14 cellular contexts compared by ENCODE assay signal in genomic region chr12:6292606-6293005, GRCh38. TPM values are rescaled to one million over a fixed set of nuclear protein-coding genes. Genes with fewer than 3 reads are reported as not detected.
DNase-seq lines count a peak whose midpoint lies in the region; ATAC-seq and TF ChIP-seq lines count a peak whose summit lies in the region.
"Had no signal": no experiment of that assay in that cellular context is flagged by ENCODE, and none has a peak within 500 bp of the region (broad histone marks: within the 10 kb centered on the region; RNA-seq: fewer than 3 reads in every experiment).

No MANE protein-coding gene starts in this region.

- H3K36me3 Mint-ChIP-seq in HFFc6 (ENCODE audit: low read depth), result no peaks in the 10 kb centered on the region
- H3K36me3 Mint-ChIP-seq in activated naive CD4-positive, alpha-beta T cell treated with anti-CD3 and anti-CD28 coated beads, Interleukin-2, amount 50 U/mL, for 72 hours, result no peaks in the 10 kb centered on the region
- H3K36me3 Mint-ChIP-seq: activated CD4-positive, alpha-beta memory T cell treated with anti-CD3 and anti-CD28 coated beads for 36 hours; CD4-positive, alpha-beta memory T cell had no signal

- peaks cover 51% of the 10 kb centered on the region for H3K4me1 Mint-ChIP-seq in HFFc6 (ENCODE audit: low read depth)

- peaks cover 5 to 36% (median 17%) of the 10 kb centered on the region in 5 donors for H3K4me1 ChIP-seq in subcutaneous abdominal adipose tissue (ENCODE audit: control insufficient read depth in 5 of 5, insufficient read depth in 5 of 5, low read length in 5 of 5)
- H3K4me1 ChIP-seq: ascending aorta had no signal

- H3K36me3 ChIP-seq in subcutaneous abdominal adipose tissue (ENCODE audit: control insufficient read depth in 5 of 5, insufficient read depth in 5 of 5, low read length in 5 of 5), result no peaks in the 10 kb centered on the region
- H3K36me3 ChIP-seq: ascending aorta had no signal

- no peak overlapping the region for H3K9ac ChIP-seq in subcutaneous abdominal adipose tissue (ENCODE audit: low read length in 5 of 5)
- H3K9ac ChIP-seq: SK-N-SH had no signal

- no peak for ATAC-seq in activated naive CD4-positive, alpha-beta T cell treated with anti-CD3 and anti-CD28 coated beads, Interleukin-2, amount 50 U/mL, for 72 hours

- no peak overlapping the region for H3K4me3 ChIP-seq in subcutaneous abdominal adipose tissue (ENCODE audit: low read depth in 1 of 5, low read length in 5 of 5)
- H3K4me3 ChIP-seq: ascending aorta had no signal

- H3K9me3 ChIP-seq in subcutaneous abdominal adipose tissue (ENCODE audit: control insufficient read depth in 5 of 5, low read length in 5 of 5), result no peaks in the 10 kb centered on the region
- H3K9me3 ChIP-seq: ascending aorta, SK-N-SH had no signal

- H3K4me3 Mint-ChIP-seq in HFFc6, result no peak overlapping the region
- H3K4me3 Mint-ChIP-seq: activated CD4-positive, alpha-beta memory T cell treated with anti-CD3 and anti-CD28 coated beads for 36 hours; activated T-helper 1 cell treated with anti-CD3 and anti-CD28 coated beads, Interleukin-12 subunit alpha, Interleukin-12 subunit beta, Interleukin-2, Interleukin-4 antibody, amounts not matched to agents 30 ng/mL and 10 ng/mL and 1 ng/mL, durations not matched to agents 14 hours and 24 hours and 36 hours; CD4-positive, alpha-beta memory T cell had no signal

- peak; percentile 72 for DNase-seq in HFFc6
- DNase-seq in amniotic stem cell (lab: John Stamatoyannopoulos, UW), result peak; percentile 28
- DNase-seq in iris pigment epithelial cell (ENCODE audit: low read depth), result peak; percentile 86
- no peak for DNase-seq in activated naive CD4-positive, alpha-beta T cell treated with anti-CD3 and anti-CD28 coated beads, Interleukin-2, amount 50 U/mL, for 72 hours (ENCODE audit: low spot score in 2 of 2)
- no peak for DNase-seq in ecto neural progenitor cell (ENCODE audit: low spot score)
- no peak for DNase-seq in kidney tubule cell (ENCODE audit: low spot score)
- DNase-seq: activated CD4-positive, alpha-beta memory T cell treated with anti-CD3 and anti-CD28 coated beads for 36 hours; CD4-positive, alpha-beta memory T cell; NCI-H2227 treated with DMSO at 0.1 percent for 48 hours; OCI-M1; SK-N-SH had no signal

- peaks cover 3% of the 10 kb centered on the region; the same call in 1 of the 2 replicates for H3K27me3 Mint-ChIP-seq in HFFc6 (ENCODE audit: insufficient read depth)

- H3K27me3 ChIP-seq in subcutaneous abdominal adipose tissue (ENCODE audit: control insufficient read depth in 5 of 5, insufficient read depth in 4 of 5, low read length in 5 of 5), result no peaks in the 10 kb centered on the region
- H3K27me3 ChIP-seq: ascending aorta had no signal

- peak overlapping the region; percentile 87 for H3K27ac ChIP-seq in subcutaneous abdominal adipose tissue (ENCODE audit: low read depth, low read length)
- H3K27ac ChIP-seq: ascending aorta had no signal

- H3K27ac Mint-ChIP-seq in HFFc6, result peak overlapping the region; percentile 53
- no peak overlapping the region for H3K27ac Mint-ChIP-seq in activated naive CD4-positive, alpha-beta T cell treated with anti-CD3 and anti-CD28 coated beads, Interleukin-2, amount 50 U/mL, for 72 hours
- H3K27ac Mint-ChIP-seq: activated CD4-positive, alpha-beta memory T cell treated with anti-CD3 and anti-CD28 coated beads for 36 hours; activated T-helper 1 cell treated with anti-CD3 and anti-CD28 coated beads, Interleukin-12 subunit alpha, Interleukin-12 subunit beta, Interleukin-2, Interleukin-4 antibody, amounts not matched to agents 30 ng/mL and 10 ng/mL and 1 ng/mL, durations not matched to agents 14 hours and 24 hours and 36 hours; CD4-positive, alpha-beta memory T cell had no signal

- TF ChIP-seq CTCF in HFFc6 (IDR thresholded peaks at IDR 0.05), result no peak

- H3K9me3 Mint-ChIP-seq in HFFc6, result peaks cover 9% of the 10 kb centered on the region; the same call in 1 of the 2 replicates
- no peaks in the 10 kb centered on the region for H3K9me3 Mint-ChIP-seq in activated naive CD4-positive, alpha-beta T cell treated with anti-CD3 and anti-CD28 coated beads, Interleukin-2, amount 50 U/mL, for 72 hours
- H3K9me3 Mint-ChIP-seq: activated CD4-positive, alpha-beta memory T cell treated with anti-CD3 and anti-CD28 coated beads for 36 hours; activated T-helper 1 cell treated with anti-CD3 and anti-CD28 coated beads, Interleukin-12 subunit alpha, Interleukin-12 subunit beta, Interleukin-2, Interleukin-4 antibody, amounts not matched to agents 30 ng/mL and 10 ng/mL and 1 ng/mL, durations not matched to agents 14 hours and 24 hours and 36 hours; CD4-positive, alpha-beta memory T cell had no signal

RNA-seq across cellular contexts. Expression of gene PLEKHG6, which starts 17.9 kb away (rescaled TPM):
- total RNA-seq in HFFc6 (2021; fragmentation: NEBNext Ultra II Directional; extraction: Animal tissue kit (Norgen Biotek cat#: 25700)), result not detected
- total RNA-seq in activated naive CD4-positive, alpha-beta T cell treated with anti-CD3 and anti-CD28 coated beads, Interleukin-2, amount 50 U/mL, for 72 hours, result not detected
- total RNA-seq: activated CD4-positive, alpha-beta memory T cell treated with anti-CD3 and anti-CD28 coated beads for 36 hours; activated T-helper 1 cell treated with anti-CD3 and anti-CD28 coated beads, Interleukin-12 subunit alpha, Interleukin-12 subunit beta, Interleukin-2, Interleukin-4 antibody, amounts not matched to agents 30 ng/mL and 10 ng/mL and 1 ng/mL, durations not matched to agents 14 hours and 24 hours and 36 hours; ascending aorta; CD4-positive, alpha-beta memory T cell had no signal

RNA-seq across cellular contexts. Expression of gene TNFRSF1A, which starts 49.3 kb away (rescaled TPM):
- 100 to 1,000 TPM; 105 to 122 (median 112) TPM for total RNA-seq in HFFc6 (2021; fragmentation: NEBNext Ultra II Directional; extraction: Animal tissue kit (Norgen Biotek cat#: 25700))
- 10 to 100 TPM; 49.3 to 62.6 TPM for total RNA-seq in activated naive CD4-positive, alpha-beta T cell treated with anti-CD3 and anti-CD28 coated beads, Interleukin-2, amount 50 U/mL, for 72 hours

Comparison
In these comparisons a context has a peak if more than half of its experiments do, and no peak if none do; other contexts are left out.
1. DNase-seq: peak in HFFc6 (single experiment), amniotic stem cell (single experiment) and iris pigment epithelial cell (single experiment); none in activated naive CD4-positive, alpha-beta T cell treated with anti-CD3 and anti-CD28 coated beads, Interleukin-2, amount 50 U/mL, for 72 hours (0 of 2), ecto neural progenitor cell (single experiment) and kidney tubule cell (single experiment).